27 cellular contexts compared by ENCODE assay signal in the genomic region with DNA sequence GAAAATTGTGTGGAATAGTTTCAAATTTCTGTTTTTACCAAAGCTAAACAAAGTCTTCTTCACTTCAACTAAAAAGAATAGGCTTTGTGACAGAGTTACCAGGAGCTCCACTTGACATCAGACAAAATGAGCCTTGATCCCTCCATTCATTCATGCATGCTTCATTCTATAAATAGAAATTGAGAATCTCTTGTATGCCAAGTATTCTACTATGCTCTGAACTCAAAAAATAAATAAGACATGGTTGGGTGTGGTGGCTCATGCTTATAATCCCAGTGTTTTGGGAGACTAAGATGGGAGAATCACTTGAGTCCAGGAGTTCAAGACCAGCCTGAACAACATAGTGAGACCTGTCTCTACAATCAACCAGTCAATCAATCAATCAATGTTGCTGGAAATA.
"Had no signal": no experiment of that assay in that cellular context is flagged by ENCODE, and none has a peak within 500 bp of the region (broad histone marks: within the 10 kb centered on the region; RNA-seq: fewer than 3 reads in every experiment).

No MANE protein-coding gene starts in this region.

- ATAC-seq: activated CD4-positive, alpha-beta T cell treated with anti-CD3 and anti-CD28 coated beads for 36 hours; activated CD8-positive, alpha-beta memory T cell treated with anti-CD3 and anti-CD28 coated beads, Interleukin-2, amount 10 ng/mL, durations not matched to agents 7 days and 5 days; activated CD8-positive, alpha-beta T cell treated with anti-CD3 and anti-CD28 coated beads, Interleukin-2, amount 10 ng/mL, durations not matched to agents 7 days and 5 days; activated naive CD8-positive, alpha-beta T cell treated with anti-CD3 and anti-CD28 coated beads, Interleukin-2, amount 50 U/mL, for 24 hours; effector memory CD8-positive, alpha-beta T cell had no signal

- H3K9me3 ChIP-seq: esophagus muscularis mucosa had no signal

- FAIRE-seq: astrocyte, bronchial epithelial cell, colon, frontal cortex had no signal

- H3K4me1 ChIP-seq: esophagus muscularis mucosa had no signal

- H3K36me3 ChIP-seq: brain microvascular endothelial cell, esophagus muscularis mucosa had no signal

- H3K27ac ChIP-seq: brain microvascular endothelial cell, esophagus muscularis mucosa had no signal

- DNase-seq: activated CD4-positive, alpha-beta memory T cell treated with anti-CD3 and anti-CD28 coated beads for 36 hours; activated CD4-positive, alpha-beta T cell treated with anti-CD3 and anti-CD28 coated beads for 36 hours; activated CD4-positive, alpha-beta T cell treated with anti-CD3 and anti-CD28 coated beads, Interleukin-2, amount 10 ng/mL, durations not matched to agents 24 days and 14 days; activated CD4-positive, CD25-positive, alpha-beta regulatory T cell; activated CD4-positive, CD25-positive, alpha-beta regulatory T cell treated with anti-CD3 and anti-CD28 coated beads, Interleukin-2, amount 50 U/mL, for 72 hours; activated CD8-positive, alpha-beta memory T cell treated with anti-CD3 and anti-CD28 coated beads, Interleukin-2, amount 10 ng/mL, durations not matched to agents 7 days and 5 days; activated CD8-positive, alpha-beta memory T cell treated with anti-CD3 and anti-CD28 coated beads, Interleukin-2, amount 50 U/mL, for 4 hours; activated CD8-positive, alpha-beta T cell treated with anti-CD3 and anti-CD28 coated beads, Interleukin-2, amount 10 ng/mL, durations not matched to agents 7 days and 5 days; activated effector memory CD4-positive, alpha-beta T cell treated with anti-CD3 and anti-CD28 coated beads, Interleukin-2, amount 50 U/mL, for 16 hours; activated naive CD4-positive, alpha-beta T cell treated with anti-CD3 and anti-CD28 coated beads for 36 hours; activated naive CD8-positive, alpha-beta T cell treated with anti-CD3 and anti-CD28 coated beads for 36 hours; activated naive CD8-positive, alpha-beta T cell treated with anti-CD3 and anti-CD28 coated beads, Interleukin-2, amount 50 U/mL, for 24 hours; activated T-cell treated with anti-CD3 and anti-CD28 coated beads, Interleukin-2, amount 50 U/mL, for 1 hour; activated T-cell treated with anti-CD3 and anti-CD28 coated beads, Interleukin-2, amount 50 U/mL, for 48 hours; brain microvascular endothelial cell; cortex of kidney; dermis blood vessel endothelial cell; effector CD4-positive, alpha-beta T cell; effector memory CD8-positive, alpha-beta T cell; erythroblast; head of caudate nucleus; T-helper 2 cell had no signal

- H3K27me3 ChIP-seq: brain microvascular endothelial cell, esophagus muscularis mucosa had no signal

- H3K4me3 ChIP-seq: esophagus muscularis mucosa had no signal
